Comparison of ENCODE assay signal across 25 cellular contexts in the genomic region with DNA sequence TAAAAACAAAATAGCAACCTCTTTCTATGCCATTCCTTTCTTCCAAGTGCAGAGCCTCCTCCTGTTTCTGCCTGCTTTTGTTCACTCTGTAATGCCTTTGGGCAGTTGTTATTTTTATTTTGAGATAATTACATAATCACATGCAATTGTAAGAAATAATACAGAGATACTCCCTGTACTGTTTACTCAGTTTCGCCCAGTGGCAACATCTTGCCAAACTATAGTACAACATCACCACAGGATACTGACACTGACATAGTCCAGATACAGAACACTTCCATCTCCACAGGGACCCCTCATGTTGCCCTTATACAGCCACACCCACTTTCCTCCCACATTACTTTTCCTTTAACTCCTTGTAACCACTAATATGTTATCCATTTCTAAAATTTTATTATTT. TPM values are rescaled to one million over a fixed set of nuclear protein-coding genes. Genes with fewer than 3 reads are reported as not detected.
DNase-seq lines count a peak whose midpoint lies in the region; ATAC-seq and TF ChIP-seq lines count a peak whose summit lies in the region.
"Had no signal": no experiment of that assay in that cellular context is flagged by ENCODE, and none has a peak within 500 bp of the region (broad histone marks: within the 10 kb centered on the region; RNA-seq: fewer than 3 reads in every experiment).

No MANE protein-coding gene starts in this region.

- no peak overlapping the region for H3K4me3 Mint-ChIP-seq in effector memory CD8-positive, alpha-beta T cell
- no peak overlapping the region for H3K4me3 Mint-ChIP-seq in H9
- H3K4me3 Mint-ChIP-seq: activated CD4-positive, alpha-beta memory T cell treated with anti-CD3 and anti-CD28 coated beads, Interleukin-2, amount 10 ng/mL, durations not matched to agents 7 days and 5 days; activated naive CD8-positive, alpha-beta T cell treated with anti-CD3 and anti-CD28 coated beads for 36 hours; CD14-positive monocyte; natural killer cell treated with Interleukin-12 subunit alpha and Interleukin-12 subunit beta and Interleukin-15 and Interleukin-18, amount 100 ng/mL, for 72 hours; stimulated activated naive CD8-positive, alpha-beta T cell treated with anti-CD3 and anti-CD28 coated beads, Interleukin-15, Interleukin-2, amounts not matched to agents 100 ng/mL and 50 ng/mL, for 24 hours had no signal

- H2BK15ac ChIP-seq in H9 (ENCODE audit: low read depth, low read length), result no peak overlapping the region

- in situ Hi-C loops in SK-MEL-5 (cut with HindIII; ENCODE audit: low pct_unique_long_range_greater_than_20kb, low sequenced_read_pairs), result no loop called here

- H3K79me1 ChIP-seq in H9 (ENCODE audit: insufficient read depth, low read depth, low read length, poor library complexity, severe bottlenecking), result no peaks in the 10 kb centered on the region

- no peak overlapping the region for H3K27ac Mint-ChIP-seq in effector memory CD8-positive, alpha-beta T cell
- no peak overlapping the region for H3K27ac Mint-ChIP-seq in H9
- H3K27ac Mint-ChIP-seq: activated CD4-positive, alpha-beta memory T cell treated with anti-CD3 and anti-CD28 coated beads, Interleukin-2, amount 10 ng/mL, durations not matched to agents 7 days and 5 days; activated naive CD8-positive, alpha-beta T cell treated with anti-CD3 and anti-CD28 coated beads for 36 hours; CD14-positive monocyte; natural killer cell treated with Interleukin-12 subunit alpha and Interleukin-12 subunit beta and Interleukin-15 and Interleukin-18, amount 100 ng/mL, for 72 hours; stimulated activated naive CD8-positive, alpha-beta T cell treated with anti-CD3 and anti-CD28 coated beads, Interleukin-15, Interleukin-2, amounts not matched to agents 100 ng/mL and 50 ng/mL, for 24 hours had no signal

- intact Hi-C loops in left ventricle myocardium superior (cut with micrococcal nuclease), result no loop called here

- no CpG with 5 or more reads among the region's 1 CpG for WGBS in H9 (ENCODE audit: extremely low coverage, insufficient read length, low lambda C conversion rate)

- H3K23ac ChIP-seq in H9 (ENCODE audit: insufficient read length, low read depth, low read length), result no peak overlapping the region

- no peaks in the 10 kb centered on the region for H4K20me1 ChIP-seq in H9 (ENCODE audit: control insufficient read depth, insufficient read depth, insufficient read length)

- H3T11ph ChIP-seq in H9 (ENCODE audit: low read length), result no peak overlapping the region

- no peak overlapping the region for H2BK120ac ChIP-seq in H9 (ENCODE audit: low read depth, low read length, poor library complexity, severe bottlenecking)

- no peak overlapping the region for H2BK20ac ChIP-seq in H9 (ENCODE audit: low read depth, low read length, poor library complexity, severe bottlenecking)

- H3K4ac ChIP-seq in H9 (ENCODE audit: low read depth, low read length), result no peak overlapping the region

- no peak overlapping the region for H2AK5ac ChIP-seq in H9 (ENCODE audit: insufficient read length, low read length)

- H3K4me2 ChIP-seq in H9 (ENCODE audit: insufficient read depth, insufficient read length, low read length), result no peak overlapping the region

- no peak overlapping the region for H2BK12ac ChIP-seq in H9 (ENCODE audit: insufficient read length, low read depth, low read length)

- no peak overlapping the region for H4K5ac ChIP-seq in H9 (ENCODE audit: insufficient read length, low read depth, low read length)

- peaks cover 21 to 22% of the 10 kb centered on the region in 2 donors for H3K27me3 Mint-ChIP-seq in effector memory CD8-positive, alpha-beta T cell
- H3K27me3 Mint-ChIP-seq in H9 (ENCODE audit: low read depth), result peaks cover 9% of the 10 kb centered on the region
- H3K27me3 Mint-ChIP-seq: activated naive CD8-positive, alpha-beta T cell treated with anti-CD3 and anti-CD28 coated beads for 36 hours had no signal

- no peaks in the 10 kb centered on the region for H3K23me2 ChIP-seq in H9 (ENCODE audit: insufficient read length, low read depth, low read length, poor library complexity, severe bottlenecking)

- H3K14ac ChIP-seq in H9 (ENCODE audit: insufficient read depth, low read length), result no peak overlapping the region

- H3K9ac ChIP-seq in H9 (ENCODE audit: extremely low read depth, insufficient read length, low read length), result no peak overlapping the region

- H3K9me3 Mint-ChIP-seq in effector memory CD8-positive, alpha-beta T cell, result peaks cover 6 to 7% of the 10 kb centered on the region in 2 donors
- peaks cover 6 to 18% of the 10 kb centered on the region in 2 experiments for H3K9me3 Mint-ChIP-seq in H9
- H3K9me3 Mint-ChIP-seq: natural killer cell treated with Interleukin-12 subunit alpha and Interleukin-12 subunit beta and Interleukin-15 and Interleukin-18, amount 100 ng/mL, for 72 hours had no signal

- no peaks in the 10 kb centered on the region for H3K36me3 Mint-ChIP-seq in effector memory CD8-positive, alpha-beta T cell (ENCODE audit: insufficient read depth)
- H3K36me3 Mint-ChIP-seq in H9 (ENCODE audit: insufficient read depth in 1 of 3, low read depth in 3 of 3), result peaks cover 0 to 10% (median 7%) of the 10 kb centered on the region in 3 experiments; a peak in 5 of 7 replicates
- H3K36me3 Mint-ChIP-seq: activated naive CD8-positive, alpha-beta T cell treated with anti-CD3 and anti-CD28 coated beads for 36 hours; CD14-positive monocyte had no signal

- peak in 2 of 3 experiments; percentile 68 to 94 for DNase-seq in NCI-H1417 (lab: John Stamatoyannopoulos, UW)
- DNase-seq in NCI-H2081 (lab: John Stamatoyannopoulos, UW), result peak; percentile 72 to 87
- peak; percentile 47 for DNase-seq in SK-MEL-5 (ENCODE audit: low read depth, low spot score)
- no peak for DNase-seq in left ventricle myocardium superior
- DNase-seq in NCI-H226, result no peak
- no peak for DNase-seq in effector memory CD8-positive, alpha-beta T cell
- DNase-seq in H9, result no peak
- DNase-seq: activated CD4-positive, alpha-beta memory T cell treated with anti-CD3 and anti-CD28 coated beads, Interleukin-2, amount 10 ng/mL, durations not matched to agents 7 days and 5 days; activated CD4-positive, CD25-positive, alpha-beta regulatory T cell treated with anti-CD3 and anti-CD28 coated beads, Interleukin-2, amount 50 U/mL, for 72 hours; activated naive CD8-positive, alpha-beta T cell treated with anti-CD3 and anti-CD28 coated beads for 36 hours; islet precursor cell; NCI-H1436; pancreas; PC-3; SIG-M5; stimulated activated CD4-positive, alpha-beta T cell treated with anti-CD3 and anti-CD28 coated beads, Interleukin-15, amount 100 ng/mL, for 24 hours; T-helper 1 cell; thyroid gland had no signal

- H4K91ac ChIP-seq in H9 (ENCODE audit: insufficient read length, low read depth, low read length), result no peak overlapping the region

- no peak overlapping the region for H2BK5ac ChIP-seq in H9 (ENCODE audit: insufficient read length, low read length)

- no peak for TF ChIP-seq CTCF in H9 (conservative IDR thresholded peaks at IDR 0.05)

- no peak overlapping the region for H3K27ac ChIP-seq in H9 (ENCODE audit: insufficient read length, low read depth, low read length)
- H3K27ac ChIP-seq: epithelial cell of prostate, pancreas, thyroid gland had no signal

- H3K4me1 ChIP-seq in H9 (ENCODE audit: insufficient read depth, low read length), result peaks cover 4% of the 10 kb centered on the region; the same call in 1 of the 2 replicates

- H3K27me3 ChIP-seq in H9 (ENCODE audit: insufficient read depth, low read length), result no peaks in the 10 kb centered on the region
- H3K27me3 ChIP-seq: pancreas, thyroid gland had no signal

- H2AFZ ChIP-seq in H9 (ENCODE audit: low read length), result no peak overlapping the region

- H3K4me1 Mint-ChIP-seq in effector memory CD8-positive, alpha-beta T cell (ENCODE audit: low read depth in 2 of 2), result no peaks in the 10 kb centered on the region
- H3K4me1 Mint-ChIP-seq in H9, result peaks cover 16 to 20% of the 10 kb centered on the region in 2 experiments
- H3K4me1 Mint-ChIP-seq: activated CD4-positive, alpha-beta memory T cell treated with anti-CD3 and anti-CD28 coated beads, Interleukin-2, amount 10 ng/mL, durations not matched to agents 7 days and 5 days; activated naive CD8-positive, alpha-beta T cell treated with anti-CD3 and anti-CD28 coated beads for 36 hours; CD14-positive monocyte had no signal

- H3K56ac ChIP-seq in H9 (ENCODE audit: insufficient read length, low read depth, low read length), result no peak overlapping the region

- no peaks in the 10 kb centered on the region for H3K79me2 ChIP-seq in H9 (ENCODE audit: insufficient read depth, low read length)

- no peak overlapping the region for H3K18ac ChIP-seq in H9 (ENCODE audit: insufficient read length, low read depth, low read length)

- peak; percentile 90 for ATAC-seq in left ventricle myocardium superior
- ATAC-seq in effector memory CD8-positive, alpha-beta T cell (replicated peaks), result no peak
- ATAC-seq: natural killer cell treated with Interleukin-12 subunit alpha and Interleukin-12 subunit beta and Interleukin-15 and Interleukin-18, amount 100 ng/mL, for 72 hours; pancreas; PC-3; sciatic nerve had no signal

- no peak overlapping the region for H4K8ac ChIP-seq in H9 (replicated peaks; ENCODE audit: insufficient read length, low read depth, low read length)

- H3K9me3 ChIP-seq in H9 (ENCODE audit: control insufficient read depth, low read depth, low read length), result no peaks in the 10 kb centered on the region
- H3K9me3 ChIP-seq: pancreas, thyroid gland had no signal

RNA-seq across cellular contexts. Expression of gene BANF2, which starts 59.7 kb away (rescaled TPM):
- not detected in 2 replicates for total RNA-seq in SK-MEL-5 (2014; rRNA removed; shearing (Covaris generic))
- not detected in 2 replicates for polyA plus RNA-seq in SK-MEL-5 (2015; cell fraction: cytosol; rRNA removed)
- polyA plus RNA-seq in SK-MEL-5 (2015; cell fraction: nucleus; rRNA removed), result not detected in 2 replicates
- not detected for total RNA-seq in left ventricle myocardium superior
- total RNA-seq in H9 (2021), result not detected in 2 replicates
- total RNA-seq: activated CD4-positive, alpha-beta memory T cell treated with anti-CD3 and anti-CD28 coated beads, Interleukin-2, amount 10 ng/mL, durations not matched to agents 7 days and 5 days; activated naive CD8-positive, alpha-beta T cell treated with anti-CD3 and anti-CD28 coated beads for 36 hours; frontal cortex; lower leg skin; natural killer cell treated with Interleukin-12 subunit alpha and Interleukin-12 subunit beta and Interleukin-15 and Interleukin-18, amount 100 ng/mL, for 72 hours; PC-3; sciatic nerve had no signal
- polyA plus RNA-seq: CD14-positive monocyte had no signal

Comparison
In these comparisons a context has a peak if more than half of its experiments do, and no peak if none do; other contexts are left out.
1. DNase-seq: peak in NCI-H1417 (2 of 3), NCI-H2081 (2 of 2) and SK-MEL-5 (single experiment); none in left ventricle myocardium superior (single experiment), NCI-H226 (single experiment), effector memory CD8-positive, alpha-beta T cell (0 of 3) and H9 (single experiment).